In the genomic region with DNA sequence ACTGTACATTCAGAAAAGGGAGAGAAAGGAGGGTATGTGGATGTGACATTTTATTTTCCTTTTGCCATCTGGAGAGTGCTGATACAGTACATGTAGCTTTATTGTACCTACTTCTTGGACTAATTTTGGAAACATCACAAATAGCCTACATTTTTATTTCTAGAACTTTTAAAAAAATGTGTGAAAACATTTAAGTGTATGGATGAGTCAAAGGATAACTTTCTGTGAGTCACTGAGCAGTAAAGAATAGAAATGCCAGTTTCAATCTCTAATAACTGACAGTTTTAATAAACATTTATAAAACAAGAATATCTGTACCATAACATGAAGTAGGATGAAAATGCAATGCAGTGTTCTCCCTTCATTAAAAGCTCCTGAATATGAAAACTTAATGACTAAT, we compare ENCODE assay signal across 21 cellular contexts.
DNase-seq lines count a peak whose midpoint lies in the region; ATAC-seq, FAIRE-seq and TF ChIP-seq lines count a peak whose summit lies in the region.
"Had no signal": no experiment of that assay in that cellular context is flagged by ENCODE, and none has a peak within 500 bp of the region (broad histone marks: within the 10 kb centered on the region; RNA-seq: fewer than 3 reads in every experiment).

No MANE protein-coding gene starts in this region.

- FAIRE-seq in bronchial epithelial cell (lab: Jason Lieb, UNC) = no peak
- no peak for FAIRE-seq in small intestine (lab: Jason Lieb, UNC)
- FAIRE-seq: HepG2 had no signal

- H3K4me3 ChIP-seq in bronchial epithelial cell (ENCODE audit: low read depth, low read length) = no peak overlapping the region
- H3K4me3 ChIP-seq in small intestine (ENCODE audit: low read depth in 1 of 2, low read length in 2 of 2) = no peak overlapping the region
- H3K4me3 ChIP-seq: SJCRH30 had no signal

- no peaks in the 10 kb centered on the region for H3K4me1 Mint-ChIP-seq in activated T-cell treated with anti-CD3 and anti-CD28 coated beads, Interleukin-2, amount 50 U/mL, for 4 hours (ENCODE audit: low read depth)
- H3K4me1 Mint-ChIP-seq: CD4-positive, CD25-positive, alpha-beta regulatory T cell had no signal

- DNase-seq in bronchial epithelial cell (ENCODE audit: low read depth) (peak; percentile 1), NCI-H524 (lab: John Stamatoyannopoulos, UW) (no peak), small intestine (no peak), AML-193 (lab: John Stamatoyannopoulos, UW) (no peak)
- no peak for DNase-seq in activated T-cell treated with anti-CD3 and anti-CD28 coated beads, Interleukin-2, amount 50 U/mL, for 4 hours
- DNase-seq: BE2C; CD4-positive, CD25-positive, alpha-beta regulatory T cell; COR-L47; DMS 273 treated with DMSO at 0.1 percent for 48 hours; DND-41; KBM-7; NCI-H1694 treated with DMSO at 0.1 percent for 48 hours; NCI-H2107; NCI-H226; NCI-H524 treated with DMSO at 0.1 percent for 48 hours; SJCRH30 had no signal

- no peaks in the 10 kb centered on the region for H3K27me3 Mint-ChIP-seq in activated T-cell treated with anti-CD3 and anti-CD28 coated beads, Interleukin-2, amount 50 U/mL, for 4 hours (ENCODE audit: low read depth)
- H3K27me3 Mint-ChIP-seq: CD4-positive, CD25-positive, alpha-beta regulatory T cell had no signal

- ATAC-seq in GM18511 (IDR thresholded peaks at IDR 0.05; ENCODE audit: unreplicated experiment) = peak; percentile 57
- peak; percentile 50 for ATAC-seq in GM21360 (IDR thresholded peaks at IDR 0.05; ENCODE audit: unreplicated experiment)
- peak; percentile 69 for ATAC-seq in HG03432 (IDR thresholded peaks at IDR 0.05; ENCODE audit: unreplicated experiment)
- no peak for ATAC-seq in activated T-cell treated with anti-CD3 and anti-CD28 coated beads, Interleukin-2, amount 50 U/mL, for 4 hours
- ATAC-seq: HepG2, Panc1 had no signal

- H3K36me3 Mint-ChIP-seq in activated T-cell treated with anti-CD3 and anti-CD28 coated beads, Interleukin-2, amount 50 U/mL, for 4 hours (ENCODE audit: insufficient read depth) = no peaks in the 10 kb centered on the region
- H3K36me3 Mint-ChIP-seq: CD4-positive, CD25-positive, alpha-beta regulatory T cell had no signal

- TF ChIP-seq CTCF in bronchial epithelial cell (IDR thresholded peaks at IDR 0.05; ENCODE audit: insufficient read depth, low read length, severe bottlenecking) = no peak

- no peaks in the 10 kb centered on the region for H3K4me1 ChIP-seq in small intestine (ENCODE audit: control insufficient read depth in 2 of 2, insufficient read depth in 1 of 2, low read depth in 1 of 2, low read length in 1 of 2)
- H3K4me1 ChIP-seq: BE2C, SJCRH30 had no signal

- no peak overlapping the region for H3K4me3 Mint-ChIP-seq in activated T-cell treated with anti-CD3 and anti-CD28 coated beads, Interleukin-2, amount 50 U/mL, for 4 hours
- H3K4me3 Mint-ChIP-seq: CD4-positive, CD25-positive, alpha-beta regulatory T cell had no signal

- H3K9me3 ChIP-seq in small intestine (ENCODE audit: control insufficient read depth, low read depth) = no peaks in the 10 kb centered on the region
- H3K9me3 ChIP-seq: BE2C, SJCRH30 had no signal

- no peak overlapping the region for H3K27ac ChIP-seq in small intestine (ENCODE audit: low read depth in 1 of 2, low read length in 1 of 2)
- H3K27ac ChIP-seq: SJCRH30 had no signal

- H3K27me3 ChIP-seq in bronchial epithelial cell (ENCODE audit: control insufficient read depth, insufficient read depth, low read length) = no peaks in the 10 kb centered on the region
- no peaks in the 10 kb centered on the region for H3K27me3 ChIP-seq in small intestine (ENCODE audit: control insufficient read depth in 2 of 2, insufficient read depth in 2 of 2, low read length in 2 of 2)
- H3K27me3 ChIP-seq: BE2C, SJCRH30 had no signal

- no peaks in the 10 kb centered on the region for H3K36me3 ChIP-seq in bronchial epithelial cell (ENCODE audit: control insufficient read depth, insufficient read depth, low read length)
- H3K36me3 ChIP-seq in small intestine (ENCODE audit: control insufficient read depth in 2 of 2, insufficient read depth in 2 of 2, low read length in 2 of 2) = no peaks in the 10 kb centered on the region
- H3K36me3 ChIP-seq: BE2C, SJCRH30 had no signal

- no peaks in the 10 kb centered on the region for H3K9me3 Mint-ChIP-seq in activated T-cell treated with anti-CD3 and anti-CD28 coated beads, Interleukin-2, amount 50 U/mL, for 4 hours

Comparison
In these comparisons a context has a peak if more than half of its experiments do, and no peak if none do; other contexts are left out.
1. ATAC-seq: peak in GM18511 (single experiment), GM21360 (single experiment) and HG03432 (single experiment); none in activated T-cell treated with anti-CD3 and anti-CD28 coated beads, Interleukin-2, amount 50 U/mL, for 4 hours (0 of 2).